ENCODE assay signal across 8 cellular contexts in genomic region chr4:133154725-133155124, GRCh38. TPM values are rescaled to one million over a fixed set of nuclear protein-coding genes. Genes with fewer than 3 reads are reported as not detected.
A peak's percentile ranks its signal among the peaks of the same experiment; 100 is the strongest.
DNase-seq lines count a peak whose midpoint lies in the region; ATAC-seq and TF ChIP-seq lines count a peak whose summit lies in the region.

No MANE protein-coding gene starts in this region.

- H3K27me3 ChIP-seq in gastroesophageal sphincter, result peaks cover 37% of the 10 kb centered on the region
- H3K27me3 ChIP-seq in aorta (ENCODE audit: control insufficient read depth in 1 of 2, insufficient read depth in 2 of 2, low read length in 1 of 2), result no peaks in the 10 kb centered on the region

- 21 to 37% methylated on average over 4 of the region's 4 CpGs for WGBS in gastroesophageal sphincter (ENCODE audit: low coverage in 1 of 2), 2 donors
- 10% methylated on average over 4 of the region's 4 CpGs for WGBS in aorta, 2 donors

- TF ChIP-seq EP300 in gastroesophageal sphincter (IDR thresholded peaks at IDR 0.05), result no peak

- TF ChIP-seq POLR2A in gastroesophageal sphincter (IDR thresholded peaks at IDR 0.05), result no peak

- TF ChIP-seq CTCF in gastroesophageal sphincter (IDR thresholded peaks at IDR 0.05), result peak; percentile 29 to 53 (median 40)

- H3K4me3 ChIP-seq in gastroesophageal sphincter (no peak overlapping the region), aorta (ENCODE audit: low read length in 2 of 2) (no peak overlapping the region)

- ATAC-seq in GM21576 (IDR thresholded peaks at IDR 0.05; ENCODE audit: unreplicated experiment) (peak; percentile 55), gastroesophageal sphincter (no peak), aorta (ENCODE audit: low FRiP score) (no peak)

- DNase-seq in A172 (ENCODE audit: low spot score), result peak; percentile 42
- peak; percentile 15 for DNase-seq in SK-N-DZ (ENCODE audit: low spot score)
- DNase-seq in stimulated activated CD4-positive, alpha-beta T cell treated with anti-CD3 and anti-CD28 coated beads, Interleukin-2, amount 100 ng/mL, for 24 hours, result no peak
- no peak for DNase-seq in NCI-H1694 treated with DMSO at 0.1 percent for 48 hours (lab: John Stamatoyannopoulos, UW)
- DNase-seq in aorta, result no peak
- no peak for DNase-seq in stimulated activated CD8-positive, alpha-beta memory T cell treated with anti-CD3 and anti-CD28 coated beads, Interleukin-4, amount 100 ng/mL, for 48 hours

- H3K4me1 ChIP-seq in gastroesophageal sphincter, result peaks cover 0 to 34% (median 28%) of the 10 kb centered on the region in 3 donors
- no peaks in the 10 kb centered on the region for H3K4me1 ChIP-seq in aorta (ENCODE audit: control insufficient read depth in 1 of 2, insufficient read depth in 2 of 2, low read length in 2 of 2)

- intact Hi-C loops in aorta (cut with DNase I), result loop anchor here in 1 of 2 donors (5.0 kb wide), 3 partner anchors 33 to 1048 kb away; partner anchors contain the start of gene PABPC4L

- no peaks in the 10 kb centered on the region for H3K36me3 ChIP-seq in gastroesophageal sphincter
- no peaks in the 10 kb centered on the region for H3K36me3 ChIP-seq in aorta (ENCODE audit: control insufficient read depth in 1 of 2, insufficient read depth in 2 of 2, low read length in 1 of 2)

- H3K9me3 ChIP-seq in gastroesophageal sphincter (no peaks in the 10 kb centered on the region), aorta (ENCODE audit: control insufficient read depth, low read length) (no peaks in the 10 kb centered on the region)

- H3K27ac ChIP-seq in gastroesophageal sphincter (no peak overlapping the region), aorta (ENCODE audit: low read depth in 1 of 2, low read length in 2 of 2) (no peak overlapping the region)

RNA-seq across cellular contexts. Expression of gene PCDH10, which starts 5.6 kb away (rescaled TPM):
- total RNA-seq in A172 (2014; rRNA removed; shearing (Covaris generic)), result 14.1 and 18.9 TPM in 2 replicates
- polyA plus RNA-seq in SK-N-DZ (2014; cell fraction: cytosol; rRNA removed), result 0.10 and 0.19 TPM in 2 replicates
- polyA plus RNA-seq in SK-N-DZ (2014; cell fraction: nucleus; rRNA removed), result 0.21 and 0.57 TPM in 2 replicates
- total RNA-seq in gastroesophageal sphincter (10 to 100 TPM in 2 of 4 donors, under 1 TPM in 2; 0.27 to 18.1 (median 7.0) TPM), aorta (10 to 100 TPM; 15.1 to 23.0 TPM)
- polyA plus RNA-seq in aorta, result 1 to 10 TPM; 5.0 TPM

Comparison
In these comparisons a context has a peak if more than half of its experiments do, and no peak if none do; other contexts are left out.
1. DNase-seq: peak in A172 (single experiment) and SK-N-DZ (single experiment); none in stimulated activated CD4-positive, alpha-beta T cell treated with anti-CD3 and anti-CD28 coated beads, Interleukin-2, amount 100 ng/mL, for 24 hours (0 of 2), NCI-H1694 treated with DMSO at 0.1 percent for 48 hours (single experiment), aorta (0 of 2) and stimulated activated CD8-positive, alpha-beta memory T cell treated with anti-CD3 and anti-CD28 coated beads, Interleukin-4, amount 100 ng/mL, for 48 hours (single experiment).